In the genomic region with DNA sequence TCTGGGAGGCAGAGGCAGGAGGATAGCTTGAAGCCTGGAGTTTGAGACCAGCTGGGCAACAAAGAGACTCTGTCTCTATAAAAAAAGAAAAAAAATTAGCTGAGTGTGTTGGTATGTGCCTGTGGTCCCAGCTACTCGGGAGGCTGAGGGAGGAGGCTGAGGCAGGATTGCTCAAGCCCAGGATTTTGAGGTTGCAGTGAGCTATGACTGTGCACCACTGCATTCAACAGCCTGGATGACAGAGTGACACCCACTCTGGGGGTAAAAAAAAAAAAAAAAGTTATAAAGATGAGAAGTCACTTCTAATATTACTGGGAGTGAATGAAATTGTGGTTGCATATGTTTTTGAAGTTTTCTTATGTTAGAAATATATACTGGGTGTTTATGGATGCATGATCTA, we compare ENCODE assay signal across 24 cellular contexts.
A peak's percentile ranks its signal among the peaks of the same experiment; 100 is the strongest.
DNase-seq lines count a peak whose midpoint lies in the region; ATAC-seq and TF ChIP-seq lines count a peak whose summit lies in the region.
"Had no signal": no experiment of that assay in that cellular context is flagged by ENCODE, and none has a peak within 500 bp of the region (broad histone marks: within the 10 kb centered on the region; RNA-seq: fewer than 3 reads in every experiment).

No MANE protein-coding gene starts in this region.

- POLR2A ChIA-PET in GM10248 (lab: Yijun Ruan, JAX), result no interaction called here

- peak; percentile 53 for ATAC-seq in activated CD8-positive, alpha-beta memory T cell treated with anti-CD3 and anti-CD28 coated beads, Interleukin-2, amount 10 ng/mL, durations not matched to agents 7 days and 5 days
- ATAC-seq in memory B cell (ENCODE audit: low read depth) (no peak), HG03521 (IDR thresholded peaks at IDR 0.05; ENCODE audit: unreplicated experiment) (no peak)
- ATAC-seq: CD8-positive, alpha-beta T cell; PC-3 had no signal

- DNase-seq in activated CD8-positive, alpha-beta memory T cell treated with anti-CD3 and anti-CD28 coated beads, Interleukin-2, amount 10 ng/mL, durations not matched to agents 7 days and 5 days, result peak; percentile 51
- DNase-seq in activated CD8-positive, alpha-beta memory T cell treated with anti-CD3 and anti-CD28 coated beads for 24 hours, result no peak
- DNase-seq in EL, result peak; percentile 7
- peak; percentile 15 for DNase-seq in MV-4-11 (lab: John Stamatoyannopoulos, UW)
- no peak for DNase-seq in memory B cell (ENCODE audit: low spot score in 2 of 2)
- no peak for DNase-seq in OCI-M2 (lab: John Stamatoyannopoulos, UW; ENCODE audit: unreplicated experiment)
- DNase-seq in GM10248 (ENCODE audit: extremely low spot score), result no peak
- DNase-seq: ACHN; activated CD4-positive, CD25-positive, alpha-beta regulatory T cell; BE2C; caudate nucleus; CD8-positive, alpha-beta T cell; DMS 273 treated with DMSO at 0.1 percent for 48 hours; endodermal cell; glutamatergic neuron; mesenchymal stem cell; NCI-H1417; NCI-H2029; NCI-H526; NK-92 treated with Interleukin-12 subunit alpha and Interleukin-12 subunit beta, amount 100 ng/mL, for 24 hours; PC-3; small intestine; stimulated activated CD8-positive, alpha-beta memory T cell treated with anti-CD3 and anti-CD28 coated beads, Interleukin-4, amount 100 ng/mL, for 48 hours had no signal

- no peak overlapping the region for H3K27ac Mint-ChIP-seq in activated CD8-positive, alpha-beta memory T cell treated with anti-CD3 and anti-CD28 coated beads, Interleukin-2, amount 10 ng/mL, durations not matched to agents 7 days and 5 days
- H3K27ac Mint-ChIP-seq in memory B cell, result peak overlapping the region; percentile 38
- H3K27ac Mint-ChIP-seq: CD8-positive, alpha-beta T cell; endodermal cell had no signal

- H3K4me3 Mint-ChIP-seq in activated CD8-positive, alpha-beta memory T cell treated with anti-CD3 and anti-CD28 coated beads, Interleukin-2, amount 10 ng/mL, durations not matched to agents 7 days and 5 days, result no peak overlapping the region
- H3K4me3 Mint-ChIP-seq in memory B cell, result no peak overlapping the region
- H3K4me3 Mint-ChIP-seq: CD8-positive, alpha-beta T cell; endodermal cell had no signal

- no peaks in the 10 kb centered on the region for H3K27me3 Mint-ChIP-seq in activated CD8-positive, alpha-beta memory T cell treated with anti-CD3 and anti-CD28 coated beads, Interleukin-2, amount 10 ng/mL, durations not matched to agents 7 days and 5 days
- H3K27me3 Mint-ChIP-seq in memory B cell, result no peaks in the 10 kb centered on the region

- H3K9me3 Mint-ChIP-seq in activated CD8-positive, alpha-beta memory T cell treated with anti-CD3 and anti-CD28 coated beads, Interleukin-2, amount 10 ng/mL, durations not matched to agents 7 days and 5 days (ENCODE audit: low read depth), result no peaks in the 10 kb centered on the region
- H3K9me3 Mint-ChIP-seq in memory B cell, result no peaks in the 10 kb centered on the region
- H3K9me3 Mint-ChIP-seq: CD8-positive, alpha-beta T cell; endodermal cell had no signal

- CTCF ChIA-PET in activated CD8-positive, alpha-beta memory T cell treated with anti-CD3 and anti-CD28 coated beads, Interleukin-2, amount 10 ng/mL, durations not matched to agents 7 days and 5 days (lab: Charles Lee), result interaction anchor here (0.7 kb wide), 2 partner anchors 13 to 548 kb away, joined by 3 read pairs; no protein-coding TSS in a partner anchor
- CTCF ChIA-PET in GM10248 (lab: Yijun Ruan, JAX), result interaction anchor here (1.3 kb wide), 1 partner anchor 16 kb away, joined by 4 read pairs; no protein-coding TSS in a partner anchor

- TF ChIP-seq CTCF in GM10248 (IDR thresholded peaks at IDR 0.05; ENCODE audit: control extremely low read depth, extremely low read depth, low read depth, missing control alignments), result no peak

- peaks cover 41% of the 10 kb centered on the region for H3K36me3 Mint-ChIP-seq in activated CD8-positive, alpha-beta memory T cell treated with anti-CD3 and anti-CD28 coated beads, Interleukin-2, amount 10 ng/mL, durations not matched to agents 7 days and 5 days
- peaks cover 27% of the 10 kb centered on the region for H3K36me3 Mint-ChIP-seq in memory B cell

- H3K4me1 Mint-ChIP-seq in activated CD8-positive, alpha-beta memory T cell treated with anti-CD3 and anti-CD28 coated beads, Interleukin-2, amount 10 ng/mL, durations not matched to agents 7 days and 5 days, result peaks cover 19% of the 10 kb centered on the region
- H3K4me1 Mint-ChIP-seq in memory B cell, result peaks cover 5% of the 10 kb centered on the region
- H3K4me1 Mint-ChIP-seq: endodermal cell had no signal

Comparison
In these comparisons a context has a peak if more than half of its experiments do, and no peak if none do; other contexts are left out.
1. DNase-seq: peak in activated CD8-positive, alpha-beta memory T cell treated with anti-CD3 and anti-CD28 coated beads, Interleukin-2, amount 10 ng/mL, durations not matched to agents 7 days and 5 days (single experiment), EL (single experiment) and MV-4-11 (single experiment); none in activated CD8-positive, alpha-beta memory T cell treated with anti-CD3 and anti-CD28 coated beads for 24 hours (single experiment), memory B cell (0 of 2), OCI-M2 (single experiment) and GM10248 (single experiment).